ENCODE assay signal across 8 cellular contexts in genomic region chr4:129362685-129363274, GRCh38.
DNase-seq lines count a peak whose midpoint lies in the region; ATAC-seq and TF ChIP-seq lines count a peak whose summit lies in the region.

No MANE protein-coding gene starts in this region.

- H3K4me3 ChIP-seq in fibroblast of pulmonary artery (replicated peaks; ENCODE audit: low read depth, low read length), result no peak overlapping the region

- TF ChIP-seq CTCF in fibroblast of pulmonary artery (IDR thresholded peaks at IDR 0.05; ENCODE audit: low read length, missing control alignments), result peak; percentile 88
- TF ChIP-seq CTCF in omental fat pad (IDR thresholded peaks at IDR 0.05), result peak in 1 of 3 donors; percentile 10

- no peak overlapping the region for H3K4me3 Mint-ChIP-seq in activated CD8-positive, alpha-beta memory T cell treated with anti-CD3 and anti-CD28 coated beads, Interleukin-2, amount 10 ng/mL, durations not matched to agents 7 days and 5 days

- DNase-seq in DMS114 treated with DMSO at 0.1 percent for 48 hours (lab: John Stamatoyannopoulos, UW; ENCODE audit: unreplicated experiment) (peak; percentile 70), NCI-H69 (lab: John Stamatoyannopoulos, UW) (peak; percentile 76), fibroblast of pulmonary artery (ENCODE audit: low read depth) (peak; percentile 85), omental fat pad (ENCODE audit: low spot score) (peak; percentile 30), HuH-7.5 (ENCODE audit: low spot score) (no peak)
- DNase-seq in activated CD8-positive, alpha-beta memory T cell treated with anti-CD3 and anti-CD28 coated beads, Interleukin-2, amount 10 ng/mL, durations not matched to agents 7 days and 5 days, result peak; percentile 54

- H3K4me1 Mint-ChIP-seq in activated CD8-positive, alpha-beta memory T cell treated with anti-CD3 and anti-CD28 coated beads, Interleukin-2, amount 10 ng/mL, durations not matched to agents 7 days and 5 days, result no peaks in the 10 kb centered on the region

- H3K9me3 Mint-ChIP-seq in activated CD8-positive, alpha-beta memory T cell treated with anti-CD3 and anti-CD28 coated beads, Interleukin-2, amount 10 ng/mL, durations not matched to agents 7 days and 5 days (ENCODE audit: low read depth), result no peaks in the 10 kb centered on the region

- H3K36me3 Mint-ChIP-seq in activated CD8-positive, alpha-beta memory T cell treated with anti-CD3 and anti-CD28 coated beads, Interleukin-2, amount 10 ng/mL, durations not matched to agents 7 days and 5 days, result no peaks in the 10 kb centered on the region

- H3K27ac Mint-ChIP-seq in activated CD8-positive, alpha-beta memory T cell treated with anti-CD3 and anti-CD28 coated beads, Interleukin-2, amount 10 ng/mL, durations not matched to agents 7 days and 5 days, result no peak overlapping the region

- peak; percentile 87 for ATAC-seq in GM19452 (IDR thresholded peaks at IDR 0.05; ENCODE audit: unreplicated experiment)
- ATAC-seq in HG03521 (IDR thresholded peaks at IDR 0.05; ENCODE audit: unreplicated experiment), result peak; percentile 83
- no peak for ATAC-seq in activated CD8-positive, alpha-beta memory T cell treated with anti-CD3 and anti-CD28 coated beads, Interleukin-2, amount 10 ng/mL, durations not matched to agents 7 days and 5 days
- peak; percentile 66 for ATAC-seq in omental fat pad (ENCODE audit: low FRiP score)

- peaks cover 11% of the 10 kb centered on the region for H3K27me3 Mint-ChIP-seq in activated CD8-positive, alpha-beta memory T cell treated with anti-CD3 and anti-CD28 coated beads, Interleukin-2, amount 10 ng/mL, durations not matched to agents 7 days and 5 days

- CTCF ChIA-PET in activated CD8-positive, alpha-beta memory T cell treated with anti-CD3 and anti-CD28 coated beads, Interleukin-2, amount 10 ng/mL, durations not matched to agents 7 days and 5 days (lab: Charles Lee), result interaction anchor here (1.1 to 5.8 kb wide), 7 partner anchors 10 to 1144 kb away, joined by 3 to 27 read pairs (median 4); no protein-coding TSS in a partner anchor
